ENCODE assay signal across 9 cellular contexts in genomic region chr1:86687595-86687994, GRCh38. TPM values are rescaled to one million over a fixed set of nuclear protein-coding genes. Genes with fewer than 3 reads are reported as not detected.
DNase-seq lines count a peak whose midpoint lies in the region; TF ChIP-seq lines count a peak whose summit lies in the region.
"Had no signal": no experiment of that assay in that cellular context is flagged by ENCODE, and none has a peak within 500 bp of the region (broad histone marks: within the 10 kb centered on the region; RNA-seq: fewer than 3 reads in every experiment).

No MANE protein-coding gene starts in this region.

- intact Hi-C loops in testis (cut with DNase I; ENCODE audit: low total_unique reads): no loop called here

- no peaks in the 10 kb centered on the region for H3K36me3 ChIP-seq in testis (ENCODE audit: low read depth, missing control alignments)
- H3K36me3 ChIP-seq: BLaER1 treated with 17β-estradiol and CSF1 and Interleukin-3, amounts not matched to agents 10 nM and 100 nM had no signal

- H3K4me3 ChIP-seq in testis: no peak overlapping the region
- H3K4me3 ChIP-seq: BLaER1 treated with 17β-estradiol and CSF1 and Interleukin-3, amounts not matched to agents 10 nM and 100 nM had no signal

- 83 to 86% methylated on average over 1 of the region's 1 CpG for WGBS in testis, 2 donors

- DNase-seq in NCI-H510A treated with DMSO at 0.1 percent for 48 hours (lab: John Stamatoyannopoulos, UW) (peak; percentile 62), NCI-H510A (lab: John Stamatoyannopoulos, UW) (no peak), NCI-H1105 treated with DMSO at 0.1 percent for 48 hours (lab: John Stamatoyannopoulos, UW) (peak; percentile 70), dermis blood vessel endothelial cell (peak; percentile 32), pons (ENCODE audit: low spot score) (peak; percentile 68), testis (no peak), SKM-1 (lab: John Stamatoyannopoulos, UW; ENCODE audit: unreplicated experiment) (no peak)
- DNase-seq in activated CD4-positive, CD25-positive, alpha-beta regulatory T cell (lab: John Stamatoyannopoulos, UW): no peak

- TF ChIP-seq POLR2A in testis (IDR thresholded peaks at IDR 0.05): no peak

- no peaks in the 10 kb centered on the region for H3K4me1 ChIP-seq in testis
- H3K4me1 ChIP-seq: BLaER1 treated with 17β-estradiol and CSF1 and Interleukin-3, amounts not matched to agents 10 nM and 100 nM had no signal

- no peaks in the 10 kb centered on the region for H3K9me3 ChIP-seq in testis
- H3K9me3 ChIP-seq: BLaER1 treated with 17β-estradiol and CSF1 and Interleukin-3, amounts not matched to agents 10 nM and 100 nM had no signal

- H3K27ac ChIP-seq in testis: no peak overlapping the region
- H3K27ac ChIP-seq: BLaER1 treated with 17β-estradiol and CSF1 and Interleukin-3, amounts not matched to agents 10 nM and 100 nM had no signal

- no peak for TF ChIP-seq CTCF in testis (IDR thresholded peaks at IDR 0.05)

- no peaks in the 10 kb centered on the region for H3K27me3 ChIP-seq in testis
- H3K27me3 ChIP-seq: BLaER1 treated with 17β-estradiol and CSF1 and Interleukin-3, amounts not matched to agents 10 nM and 100 nM had no signal

RNA-seq across cellular contexts. Expression of gene SH3GLB1, which starts 16.8 kb away (rescaled TPM):
- total RNA-seq in dermis blood vessel endothelial cell (54.1 and 77.5 TPM in 2 replicates), testis (10 to 100 TPM; 58.9 to 72.4 TPM)
- polyA plus RNA-seq in testis (ENCODE audit: insufficient read depth, low read depth, low replicate concordance): 242 TPM

Comparison
In these comparisons a context has a peak if more than half of its experiments do, and no peak if none do; other contexts are left out.
1. DNase-seq: peak in NCI-H510A treated with DMSO at 0.1 percent for 48 hours (single experiment), NCI-H1105 treated with DMSO at 0.1 percent for 48 hours (single experiment), dermis blood vessel endothelial cell (single experiment) and pons (single experiment); none in NCI-H510A (single experiment), testis (single experiment), activated CD4-positive, CD25-positive, alpha-beta regulatory T cell (0 of 4) and SKM-1 (single experiment).